In genomic region chr16:16019488-16019887, GRCh38 we compare ENCODE assay signal across 2 cellular contexts.
TF ChIP-seq lines count a peak whose summit lies in the region.

No MANE protein-coding gene starts in this region.

TF ChIP-seq in HCT116, 20 proteins besides CTCF, POLR2A, EP300 and RAD21 (continued from another document):
- TF ChIP-seq REST (IDR thresholded peaks at IDR 0.05; ENCODE audit: low read depth): no peak
- peak; percentile 47; the same call in 1 of the 2 replicates for TF ChIP-seq JUND (IDR thresholded peaks at IDR 0.05)
- TF ChIP-seq CEBPB (IDR thresholded peaks at IDR 0.05; ENCODE audit: low read depth): no peak
TF ChIP-seq in HCT116: peak in this region for 2.

TF ChIP-seq in GM23338, 12 proteins besides CTCF, POLR2A, EP300 and RAD21 (continued from another document):
- no peak for TF ChIP-seq REST (IDR thresholded peaks at IDR 0.05; ENCODE audit: unreplicated experiment)
